In genomic region chr14:50859296-50859624, GRCh38 we compare ENCODE assay signal across 8 cellular contexts. TPM values are rescaled to one million over a fixed set of nuclear protein-coding genes. Genes with fewer than 3 reads are reported as not detected.
A peak's percentile ranks its signal among the peaks of the same experiment; 100 is the strongest.
DNase-seq lines count a peak whose midpoint lies in the region; ATAC-seq, FAIRE-seq and TF ChIP-seq lines count a peak whose summit lies in the region.

No MANE protein-coding gene starts in this region.

- no peak for TF ChIP-seq POLR2A in GM12891 (IDR thresholded peaks at IDR 0.05; ENCODE audit: low read depth, low read length)

- peaks cover 41% of the 10 kb centered on the region for H3K4me1 ChIP-seq in neuron (ENCODE audit: insufficient read depth, low read length)

- no peaks in the 10 kb centered on the region for H3K36me3 Mint-ChIP-seq in CD14-positive monocyte

- in situ Hi-C loops in brain microvascular endothelial cell (cut with HindIII; ENCODE audit: low pct_ligation_motif_present, low sequenced_read_pairs) = no loop called here

- peak overlapping the region in 2 of 7 donors; percentile 35 to 73 for H3K27ac Mint-ChIP-seq in CD14-positive monocyte

- ATAC-seq in HG02623 (IDR thresholded peaks at IDR 0.05; ENCODE audit: unreplicated experiment) = peak; percentile 19
- no peak for ATAC-seq in GM19395 (IDR thresholded peaks at IDR 0.05; ENCODE audit: unreplicated experiment)

- DNase-seq in CD14-positive monocyte (ENCODE audit: low spot score) = no peak
- DNase-seq in brain microvascular endothelial cell = no peak
- no peak for DNase-seq in NCI-H2029 treated with DMSO at 0.1 percent for 48 hours (lab: John Stamatoyannopoulos, UW)
- DNase-seq in cerebellum (ENCODE audit: low spot score) = no peak
- DNase-seq in GM12891 (ENCODE audit: insufficient read length, low spot score) = no peak

- H3K27ac ChIP-seq in brain microvascular endothelial cell = no peak overlapping the region

- FAIRE-seq in GM12891 (lab: Jason Lieb, UNC) = no peak

- peak overlapping the region; percentile 91 to 95 for H3K4me3 Mint-ChIP-seq in CD14-positive monocyte

- intact Hi-C loops in CD14-positive monocyte (cut with micrococcal nuclease) = no loop called here

- H3K27me3 ChIP-seq in brain microvascular endothelial cell (replicated peaks) (no peaks in the 10 kb centered on the region), neuron (ENCODE audit: insufficient read depth, low read length) (peaks cover 3% of the 10 kb centered on the region)

- no peaks in the 10 kb centered on the region for H3K9me3 Mint-ChIP-seq in CD14-positive monocyte

- H3K4me3 ChIP-seq in brain microvascular endothelial cell (ENCODE audit: low read depth, low read length) = peak overlapping the region; percentile 67
- peak overlapping the region; percentile 41 for H3K4me3 ChIP-seq in neuron (ENCODE audit: low read length)

- peak overlapping the region; percentile 97 for H2AFZ ChIP-seq in neuron (ENCODE audit: low read depth, low read length)

- H3K9me3 ChIP-seq in neuron (ENCODE audit: low read length) = no peaks in the 10 kb centered on the region

- H3K36me3 ChIP-seq in brain microvascular endothelial cell (replicated peaks) (no peaks in the 10 kb centered on the region), neuron (ENCODE audit: insufficient read depth, low read length) (no peaks in the 10 kb centered on the region)

- no peak for TF ChIP-seq CTCF in CD14-positive monocyte (IDR thresholded peaks at IDR 0.05)
- TF ChIP-seq CTCF in brain microvascular endothelial cell (IDR thresholded peaks at IDR 0.05; ENCODE audit: low read depth, low read length, missing control alignments) = no peak

- H3K4me1 Mint-ChIP-seq in CD14-positive monocyte = peaks cover 22% of the 10 kb centered on the region

- H3K27me3 Mint-ChIP-seq in CD14-positive monocyte (ENCODE audit: low read depth in 3 of 3) = peaks cover 0 to 3% (median 0%) of the 10 kb centered on the region in 3 donors

TF ChIP-seq in GM12891, 5 proteins besides CTCF, POLR2A, EP300 and RAD21:
- TF ChIP-seq POU2F2 (IDR thresholded peaks at IDR 0.05; ENCODE audit: low read depth, low read length) (no peak), POLR2AphosphoS5 (IDR thresholded peaks at IDR 0.05; ENCODE audit: low read depth, low read length) (no peak), SPI1 (IDR thresholded peaks at IDR 0.05; ENCODE audit: low read depth, low read length) (no peak), TAF1 (IDR thresholded peaks at IDR 0.05; ENCODE audit: low read depth, low read length) (no peak), PAX5 (IDR thresholded peaks at IDR 0.05; ENCODE audit: insufficient read depth, low read length, severe bottlenecking) (no peak)

RNA-seq across cellular contexts. Expression of gene ABHD12B, which starts 12.6 kb away (rescaled TPM):
- polyA plus RNA-seq in CD14-positive monocyte = under 1 TPM; 0.45 to 0.54 TPM
- 0.18 TPM for total RNA-seq in cerebellum
- polyA plus RNA-seq in GM12891 (2012; ENCODE audit: low read depth, missing spikeins) = not detected

RNA-seq across cellular contexts. Expression of gene NIN, which starts 28.3 kb away (rescaled TPM):
- polyA plus RNA-seq in CD14-positive monocyte = 10 to 100 TPM; 15.3 to 26.5 TPM
- 58.8 TPM for total RNA-seq in cerebellum
- 41.6 TPM for polyA plus RNA-seq in GM12891 (2012; ENCODE audit: low read depth, missing spikeins)
